Comparison of ENCODE assay signal across 9 cellular contexts in genomic region chr5:169302491-169303118, GRCh38. TPM values are rescaled to one million over a fixed set of nuclear protein-coding genes. Genes with fewer than 3 reads are reported as not detected.
A peak's percentile ranks its signal among the peaks of the same experiment; 100 is the strongest.
DNase-seq lines count a peak whose midpoint lies in the region; ATAC-seq and FAIRE-seq lines count a peak whose summit lies in the region.
"Had no signal": no experiment of that assay in that cellular context is flagged by ENCODE, and none has a peak within 500 bp of the region (broad histone marks: within the 10 kb centered on the region; RNA-seq: fewer than 3 reads in every experiment).

No MANE protein-coding gene starts in this region.

- H3K36me3 Mint-ChIP-seq in activated naive CD8-positive, alpha-beta T cell treated with anti-CD3 and anti-CD28 coated beads for 36 hours = no peaks in the 10 kb centered on the region

- no peak overlapping the region for H3K27ac Mint-ChIP-seq in activated naive CD8-positive, alpha-beta T cell treated with anti-CD3 and anti-CD28 coated beads for 36 hours
- H3K27ac Mint-ChIP-seq: dendritic cell treated with granulocyte-macrophage colony-stimulating factor and Interleukin-4, amounts not matched to agents 40 ng/mL and 50 ng/mL, for 4 days had no signal

- FAIRE-seq in HTR-8/SVneo (lab: Jason Lieb, UNC) = peak; percentile 23
- FAIRE-seq in RCC 7860 (lab: Jason Lieb, UNC) = peak; percentile 4

- peak; percentile 49 for DNase-seq in DMS 273 treated with DMSO at 0.1 percent for 48 hours (lab: John Stamatoyannopoulos, UW)
- peak; percentile 67 for DNase-seq in HTR-8/SVneo (ENCODE audit: insufficient read length, low spot score)
- DNase-seq in RCC 7860 (ENCODE audit: low spot score) = peak; percentile 47
- peak; percentile 47 for DNase-seq in activated naive CD8-positive, alpha-beta T cell treated with anti-CD3 and anti-CD28 coated beads for 36 hours
- DNase-seq in Right ventricle myocardium superior = peak; percentile 83
- DNase-seq in posterior vena cava (ENCODE audit: low spot score) = peak; percentile 91

- peaks cover 67% of the 10 kb centered on the region for H3K27me3 Mint-ChIP-seq in activated naive CD8-positive, alpha-beta T cell treated with anti-CD3 and anti-CD28 coated beads for 36 hours

- ATAC-seq in GM19463 (IDR thresholded peaks at IDR 0.05; ENCODE audit: unreplicated experiment) (peak; percentile 80), Right ventricle myocardium superior (ENCODE audit: poor library complexity) (peak; percentile 66), GM21360 (IDR thresholded peaks at IDR 0.05; ENCODE audit: unreplicated experiment) (no peak)

- H3K9me3 Mint-ChIP-seq in activated naive CD8-positive, alpha-beta T cell treated with anti-CD3 and anti-CD28 coated beads for 36 hours = no peaks in the 10 kb centered on the region
- H3K9me3 Mint-ChIP-seq: dendritic cell treated with granulocyte-macrophage colony-stimulating factor and Interleukin-4, amounts not matched to agents 40 ng/mL and 50 ng/mL, for 4 days had no signal

- H3K4me1 Mint-ChIP-seq in activated naive CD8-positive, alpha-beta T cell treated with anti-CD3 and anti-CD28 coated beads for 36 hours = peaks cover 8% of the 10 kb centered on the region

- no peak overlapping the region for H3K4me3 Mint-ChIP-seq in activated naive CD8-positive, alpha-beta T cell treated with anti-CD3 and anti-CD28 coated beads for 36 hours
- H3K4me3 Mint-ChIP-seq: dendritic cell treated with granulocyte-macrophage colony-stimulating factor and Interleukin-4, amounts not matched to agents 40 ng/mL and 50 ng/mL, for 4 days had no signal

- intact Hi-C loops in Right ventricle myocardium superior (cut with DNase I) = loop anchor here (5.0 to 10.0 kb wide), 3 partner anchors 242 to 620 kb away; no protein-coding TSS in a partner anchor
- intact Hi-C loops in posterior vena cava (cut with DNase I) = loop anchor here (5.0 to 10.0 kb wide), 3 partner anchors 310 to 598 kb away; no protein-coding TSS in a partner anchor

RNA-seq across cellular contexts. Expression of gene SLIT3, which starts 1.7 kb away (rescaled TPM):
- total RNA-seq in activated naive CD8-positive, alpha-beta T cell treated with anti-CD3 and anti-CD28 coated beads for 36 hours = under 1 TPM; 0.20 to 0.43 TPM
- total RNA-seq in Right ventricle myocardium superior (12.5 TPM), posterior vena cava (100 to 1,000 TPM in 1 of 2 donors, 10 to 100 TPM in 1; 67.1 to 140 TPM)
